35 cellular contexts compared by ENCODE assay signal in genomic region chr7:40879941-40880558, GRCh38.
DNase-seq lines count a peak whose midpoint lies in the region; FAIRE-seq and TF ChIP-seq lines count a peak whose summit lies in the region.
"Had no signal": no experiment of that assay in that cellular context is flagged by ENCODE, and none has a peak within 500 bp of the region (broad histone marks: within the 10 kb centered on the region; RNA-seq: fewer than 3 reads in every experiment).

No MANE protein-coding gene starts in this region.

- no peaks in the 10 kb centered on the region for H3K27me3 ChIP-seq in astrocyte (ENCODE audit: insufficient read depth, low read length)
- H3K27me3 ChIP-seq: gastroesophageal sphincter, pancreas, right atrium auricular region, uterus had no signal

- H3K4me1 Mint-ChIP-seq in astrocyte (ENCODE audit: low read depth, unreplicated experiment): peaks cover 2% of the 10 kb centered on the region
- H3K4me1 Mint-ChIP-seq in nephron: peaks cover 36% of the 10 kb centered on the region
- H3K4me1 Mint-ChIP-seq: activated naive CD4-positive, alpha-beta T cell treated with anti-CD3 and anti-CD28 coated beads, Interleukin-2, amount 10 ng/mL, durations not matched to agents 7 days and 5 days; stimulated activated naive CD8-positive, alpha-beta T cell treated with anti-CD3 and anti-CD28 coated beads, Interleukin-15, amount 100 ng/mL, for 72 hours had no signal

- peaks cover 10% of the 10 kb centered on the region for H3K4me1 ChIP-seq in astrocyte (ENCODE audit: insufficient read depth, low read length)
- H3K4me1 ChIP-seq: pancreas, right atrium auricular region, uterus had no signal

- H2AFZ ChIP-seq in astrocyte (ENCODE audit: low read depth, low read length): no peak overlapping the region

- no peak overlapping the region for H3K4me3 Mint-ChIP-seq in astrocyte (ENCODE audit: unreplicated experiment)
- H3K4me3 Mint-ChIP-seq in nephron: no peak overlapping the region
- H3K4me3 Mint-ChIP-seq: activated CD8-positive, alpha-beta T cell treated with anti-CD3 and anti-CD28 coated beads for 36 hours; activated naive CD4-positive, alpha-beta T cell treated with anti-CD3 and anti-CD28 coated beads, Interleukin-2, amount 10 ng/mL, durations not matched to agents 7 days and 5 days; activated T-helper 1 cell treated with anti-CD3 and anti-CD28 coated beads, Interleukin-12 subunit alpha, Interleukin-12 subunit beta, Interleukin-2, Interleukin-4 antibody, amounts not matched to agents 30 ng/mL and 10 ng/mL and 1 ng/mL, durations not matched to agents 14 hours and 24 hours and 36 hours; CD4-positive, alpha-beta T cell; nephron progenitor cell; stimulated activated naive CD8-positive, alpha-beta T cell treated with anti-CD3 and anti-CD28 coated beads, Interleukin-15, amount 100 ng/mL, for 72 hours had no signal

- H3K4me3 ChIP-seq in astrocyte (ENCODE audit: insufficient read depth, low read depth, low read length) (no peak overlapping the region), fibroblast of mammary gland (ENCODE audit: control insufficient read depth, low read depth, low read length) (no peak overlapping the region)
- H3K4me3 ChIP-seq: coronary artery, gastroesophageal sphincter, pancreas, right atrium auricular region, thoracic aorta, uterus had no signal

- H3K27me3 Mint-ChIP-seq in astrocyte (ENCODE audit: low read depth, unreplicated experiment) (peaks cover 5% of the 10 kb centered on the region), nephron (ENCODE audit: low read depth) (no peaks in the 10 kb centered on the region)
- H3K27me3 Mint-ChIP-seq: activated CD8-positive, alpha-beta T cell treated with anti-CD3 and anti-CD28 coated beads for 36 hours; activated naive CD4-positive, alpha-beta T cell treated with anti-CD3 and anti-CD28 coated beads, Interleukin-2, amount 10 ng/mL, durations not matched to agents 7 days and 5 days; CD4-positive, alpha-beta T cell; stimulated activated naive CD8-positive, alpha-beta T cell treated with anti-CD3 and anti-CD28 coated beads, Interleukin-15, amount 100 ng/mL, for 72 hours had no signal

- H3K9ac ChIP-seq in astrocyte (ENCODE audit: low read length): no peak overlapping the region

- DNase-seq in EH (ENCODE audit: low read depth) (peak; percentile 53), astrocyte (ENCODE audit: low read depth) (peak; percentile 19), fibroblast of mammary gland (ENCODE audit: low read depth) (peak; percentile 40), pons (ENCODE audit: low spot score) (no peak), DMS114 treated with DMSO at 0.1 percent for 48 hours (lab: John Stamatoyannopoulos, UW; ENCODE audit: unreplicated experiment) (no peak), NCI-H128 (lab: John Stamatoyannopoulos, UW; ENCODE audit: unreplicated experiment) (no peak), activated gamma-delta T cell (lab: John Stamatoyannopoulos, UW) (no peak)
- DNase-seq: activated CD8-positive, alpha-beta memory T cell treated with anti-CD3 and anti-CD28 coated beads, Interleukin-2, amount 50 U/mL, for 48 hours; activated CD8-positive, alpha-beta T cell treated with anti-CD3 and anti-CD28 coated beads for 36 hours; activated naive CD4-positive, alpha-beta T cell treated with anti-CD3 and anti-CD28 coated beads, Interleukin-2, amount 10 ng/mL, durations not matched to agents 7 days and 5 days; CD4-positive, alpha-beta T cell; effector memory CD4-positive, alpha-beta T cell; erythroblast; hippocampal formation; left cardiac atrium; NCI-H1436; NCI-H2081 treated with DMSO at 0.1 percent for 48 hours; NCI-H345; NCI-H69; nephron progenitor cell; pancreas; SHP77; stimulated activated CD8-positive, alpha-beta memory T cell treated with anti-CD3 and anti-CD28 coated beads, Interleukin-4, amount 100 ng/mL, for 48 hours; stimulated activated naive CD8-positive, alpha-beta T cell treated with anti-CD3 and anti-CD28 coated beads, Interleukin-15, amount 100 ng/mL, for 72 hours; uterus had no signal

- no peaks in the 10 kb centered on the region for H3K9me3 Mint-ChIP-seq in astrocyte (ENCODE audit: unreplicated experiment)
- peaks cover 7% of the 10 kb centered on the region for H3K9me3 Mint-ChIP-seq in nephron
- H3K9me3 Mint-ChIP-seq: activated CD8-positive, alpha-beta T cell treated with anti-CD3 and anti-CD28 coated beads for 36 hours; activated naive CD4-positive, alpha-beta T cell treated with anti-CD3 and anti-CD28 coated beads, Interleukin-2, amount 10 ng/mL, durations not matched to agents 7 days and 5 days; nephron progenitor cell; stimulated activated naive CD8-positive, alpha-beta T cell treated with anti-CD3 and anti-CD28 coated beads, Interleukin-15, amount 100 ng/mL, for 72 hours had no signal

- H4K20me1 ChIP-seq in astrocyte (ENCODE audit: insufficient read depth, low read length): no peaks in the 10 kb centered on the region

- no peak overlapping the region for H3K4me2 ChIP-seq in astrocyte (ENCODE audit: low read length)

- no peaks in the 10 kb centered on the region for H3K36me3 ChIP-seq in astrocyte (ENCODE audit: insufficient read depth, low read length)
- H3K36me3 ChIP-seq: gastroesophageal sphincter, pancreas, right atrium auricular region, thoracic aorta, uterus had no signal

- peaks cover 3% of the 10 kb centered on the region for H3K36me3 Mint-ChIP-seq in astrocyte (ENCODE audit: low read depth, unreplicated experiment)
- H3K36me3 Mint-ChIP-seq in nephron (ENCODE audit: low read depth): no peaks in the 10 kb centered on the region
- H3K36me3 Mint-ChIP-seq: activated naive CD4-positive, alpha-beta T cell treated with anti-CD3 and anti-CD28 coated beads, Interleukin-2, amount 10 ng/mL, durations not matched to agents 7 days and 5 days had no signal

- no peaks in the 10 kb centered on the region for H3K9me3 ChIP-seq in astrocyte (ENCODE audit: insufficient read depth, low read depth, low read length)
- H3K9me3 ChIP-seq: gastroesophageal sphincter, pancreas, right atrium auricular region, thoracic aorta, uterus had no signal

- TF ChIP-seq CTCF in astrocyte (IDR thresholded peaks at IDR 0.05; ENCODE audit: insufficient read depth, low read depth, low read length) (no peak), fibroblast of mammary gland (conservative IDR thresholded peaks at IDR 0.05; ENCODE audit: control insufficient read depth, insufficient read depth, low read depth, low read length) (no peak), nephron (IDR thresholded peaks at IDR 0.05; ENCODE audit: unreplicated experiment in 3 of 3) (no peak)

- H3K79me2 ChIP-seq in astrocyte (ENCODE audit: insufficient read depth, low read length): no peaks in the 10 kb centered on the region

- no peak overlapping the region for H3K27ac ChIP-seq in astrocyte (ENCODE audit: low read depth, low read length)
- H3K27ac ChIP-seq: coronary artery, gastroesophageal sphincter, pancreas, right atrium auricular region, thoracic aorta, uterus had no signal

- FAIRE-seq in astrocyte (lab: Jason Lieb, UNC): no peak
- FAIRE-seq: A204.1, bronchial epithelial cell, D721Med, H54, pancreas had no signal

- H3K27ac Mint-ChIP-seq in astrocyte (ENCODE audit: unreplicated experiment): no peak overlapping the region
- H3K27ac Mint-ChIP-seq in nephron: peak overlapping the region; percentile 88 to 96 (median 95)
- H3K27ac Mint-ChIP-seq: activated CD8-positive, alpha-beta T cell treated with anti-CD3 and anti-CD28 coated beads for 36 hours; activated naive CD4-positive, alpha-beta T cell treated with anti-CD3 and anti-CD28 coated beads, Interleukin-2, amount 10 ng/mL, durations not matched to agents 7 days and 5 days; activated T-helper 1 cell treated with anti-CD3 and anti-CD28 coated beads, Interleukin-12 subunit alpha, Interleukin-12 subunit beta, Interleukin-2, Interleukin-4 antibody, amounts not matched to agents 30 ng/mL and 10 ng/mL and 1 ng/mL, durations not matched to agents 14 hours and 24 hours and 36 hours; CD4-positive, alpha-beta T cell; nephron progenitor cell; stimulated activated naive CD8-positive, alpha-beta T cell treated with anti-CD3 and anti-CD28 coated beads, Interleukin-15, amount 100 ng/mL, for 72 hours had no signal

Comparison
In these comparisons a context has a peak if more than half of its experiments do, and no peak if none do; other contexts are left out.
1. DNase-seq: peak in EH (single experiment), astrocyte (single experiment) and fibroblast of mammary gland (single experiment); none in pons (single experiment), DMS114 treated with DMSO at 0.1 percent for 48 hours (single experiment), NCI-H128 (single experiment) and activated gamma-delta T cell (single experiment).